ENCODE assay signal across 14 cellular contexts in genomic region chr6:44642870-44643522, GRCh38.
DNase-seq lines count a peak whose midpoint lies in the region; ATAC-seq, FAIRE-seq and TF ChIP-seq lines count a peak whose summit lies in the region.
"Had no signal": no experiment of that assay in that cellular context is flagged by ENCODE, and none has a peak within 500 bp of the region (broad histone marks: within the 10 kb centered on the region; RNA-seq: fewer than 3 reads in every experiment).

No MANE protein-coding gene starts in this region.

- no peaks in the 10 kb centered on the region for H3K27me3 Mint-ChIP-seq in activated naive CD4-positive, alpha-beta T cell treated with anti-CD3 and anti-CD28 coated beads for 36 hours (ENCODE audit: low read depth)
- peaks cover 3% of the 10 kb centered on the region for H3K27me3 Mint-ChIP-seq in activated naive CD4-positive, alpha-beta T cell treated with anti-CD3 and anti-CD28 coated beads, Interleukin-2, amount 10 ng/mL, durations not matched to agents 7 days and 5 days
- peaks cover 3% of the 10 kb centered on the region for H3K27me3 Mint-ChIP-seq in stimulated activated naive CD8-positive, alpha-beta T cell treated with anti-CD3 and anti-CD28 coated beads, Interleukin-15, Interleukin-2, amounts not matched to agents 100 ng/mL and 50 ng/mL, for 24 hours

- no peaks in the 10 kb centered on the region for H3K9me3 ChIP-seq in OCI-LY3 (ENCODE audit: insufficient read depth, low read length)
- H3K9me3 ChIP-seq in K562 (replicated peaks; ENCODE audit: control insufficient read depth, insufficient read depth, low read depth, low read length) = no peaks in the 10 kb centered on the region
- H3K9me3 ChIP-seq: Peyer's patch had no signal

- DNase-seq in activated naive CD4-positive, alpha-beta T cell treated with anti-CD3 and anti-CD28 coated beads for 36 hours = peak; percentile 71
- DNase-seq in activated naive CD4-positive, alpha-beta T cell treated with anti-CD3 and anti-CD28 coated beads, Interleukin-2, amount 10 ng/mL, durations not matched to agents 7 days and 5 days = no peak
- DNase-seq in K562 (ENCODE audit: extremely low read depth in 1 of 4, low spot score in 3 of 4) = peak in 1 of 4 experiments; percentile 26
- DNase-seq in SKM-1 treated with dmso at 0.1 percent for 144 hours (lab: John Stamatoyannopoulos, UW; ENCODE audit: unreplicated experiment) = no peak
- no peak for DNase-seq in iPS-NIHi7 (ENCODE audit: extremely low spot score)
- DNase-seq: C1 segment of cervical spinal cord, kidney had no signal

- H3K27ac ChIP-seq in OCI-LY3 (ENCODE audit: low read length) (peak overlapping the region; percentile 63), K562 (ENCODE audit: extremely low read depth, low read depth, low read length) (no peak overlapping the region)
- H3K27ac ChIP-seq: epithelial cell of prostate, parathyroid adenoma, Peyer's patch had no signal

- intact Hi-C loops in activated naive CD4-positive, alpha-beta T cell treated with anti-CD3 and anti-CD28 coated beads for 36 hours (cut with micrococcal nuclease) = loop anchor here (5.0 kb wide), 1 partner anchor 1069 kb away; no protein-coding TSS in a partner anchor
- intact Hi-C loops in K562 (cut with micrococcal nuclease) = no loop called here

- no peak for TF ChIP-seq RAD21 in K562 (CRISPR knock-in tag; conservative IDR thresholded peaks at IDR 0.05 in 1 of 2, IDR thresholded peaks at IDR 0.05 in 1 of 2)

- H4K20me1 ChIP-seq in OCI-LY3 (ENCODE audit: insufficient read depth, low read length) (no peaks in the 10 kb centered on the region), K562 (replicated peaks; ENCODE audit: control insufficient read depth, insufficient read depth, low read length) (no peaks in the 10 kb centered on the region)

- H3K4me2 ChIP-seq in OCI-LY3 (ENCODE audit: low read length) = peak overlapping the region; percentile 89
- H3K4me2 ChIP-seq in K562 (ENCODE audit: insufficient read depth, low read length) = no peak overlapping the region

- peak overlapping the region; percentile 73 for H3K27ac Mint-ChIP-seq in activated naive CD4-positive, alpha-beta T cell treated with anti-CD3 and anti-CD28 coated beads for 36 hours
- H3K27ac Mint-ChIP-seq in activated naive CD4-positive, alpha-beta T cell treated with anti-CD3 and anti-CD28 coated beads, Interleukin-2, amount 10 ng/mL, durations not matched to agents 7 days and 5 days = no peak overlapping the region
- peak overlapping the region; percentile 95 for H3K27ac Mint-ChIP-seq in stimulated activated naive CD8-positive, alpha-beta T cell treated with anti-CD3 and anti-CD28 coated beads, Interleukin-15, Interleukin-2, amounts not matched to agents 100 ng/mL and 50 ng/mL, for 24 hours
- H3K27ac Mint-ChIP-seq: IgD-negative memory B cell had no signal

- WGBS in K562 (ENCODE audit: insufficient coverage, low coverage, missing lambda C conversion rate) = 9% methylated on average over 10 of the region's 10 CpGs

- ATAC-seq in K562 (peak; percentile 57), HG02870 (IDR thresholded peaks at IDR 0.05; ENCODE audit: unreplicated experiment) (no peak)

- TF ChIP-seq EP300 in K562 (IDR thresholded peaks at IDR 0.05; ENCODE audit: low read length) = no peak

- H3K27me3 ChIP-seq in OCI-LY3 (ENCODE audit: low read depth, low read length) = peaks cover 3% of the 10 kb centered on the region; the same call in 1 of the 2 replicates
- H3K27me3 ChIP-seq in K562 (ENCODE audit: control insufficient read depth in 2 of 2, insufficient read depth in 2 of 2, low read length in 2 of 2) = peaks cover 24 to 49% of the 10 kb centered on the region in 2 experiments
- H3K27me3 ChIP-seq: Peyer's patch had no signal

- no peaks in the 10 kb centered on the region for H3K79me2 ChIP-seq in OCI-LY3 (ENCODE audit: low read length)
- no peaks in the 10 kb centered on the region for H3K79me2 ChIP-seq in K562 (ENCODE audit: control insufficient read depth, insufficient read depth, low read length)
- H3K79me2 ChIP-seq: parathyroid adenoma had no signal

- no peak overlapping the region for H2AFZ ChIP-seq in OCI-LY3 (ENCODE audit: low read depth, low read length)
- no peak overlapping the region for H2AFZ ChIP-seq in K562 (ENCODE audit: low read depth, low read length)
- H2AFZ ChIP-seq: parathyroid adenoma had no signal

- in situ Hi-C loops in K562 (cut with MboI) = loop anchor here (10.0 kb wide), 1 partner anchor 168 kb away; no protein-coding TSS in a partner anchor

- BruUV-seq in K562 (replicated peaks; lab: Mats Ljungman, UMichigan) = no TSS peak

- H3K9ac ChIP-seq in OCI-LY3 (ENCODE audit: low read length) (peak overlapping the region; percentile 48), K562 (ENCODE audit: insufficient read depth in 1 of 2, low read depth in 2 of 2, low read length in 2 of 2) (no peak overlapping the region)
- H3K9ac ChIP-seq: parathyroid adenoma had no signal

- no peak for FAIRE-seq in K562 (lab: Jason Lieb, UNC)
- FAIRE-seq: kidney had no signal

- H3K4me3 Mint-ChIP-seq in activated naive CD4-positive, alpha-beta T cell treated with anti-CD3 and anti-CD28 coated beads for 36 hours = no peak overlapping the region
- H3K4me3 Mint-ChIP-seq in activated naive CD4-positive, alpha-beta T cell treated with anti-CD3 and anti-CD28 coated beads, Interleukin-2, amount 10 ng/mL, durations not matched to agents 7 days and 5 days = no peak overlapping the region
- peak overlapping the region; percentile 47 for H3K4me3 Mint-ChIP-seq in stimulated activated naive CD8-positive, alpha-beta T cell treated with anti-CD3 and anti-CD28 coated beads, Interleukin-15, Interleukin-2, amounts not matched to agents 100 ng/mL and 50 ng/mL, for 24 hours
- H3K4me3 Mint-ChIP-seq: IgD-negative memory B cell had no signal

- H3K4me3 ChIP-seq in OCI-LY3 (ENCODE audit: low read length) (peak overlapping the region; percentile 68), K562 (no peak overlapping the region)
- H3K4me3 ChIP-seq: Peyer's patch had no signal

- TF ChIP-seq CTCF in OCI-LY3 (IDR thresholded peaks at IDR 0.05; ENCODE audit: low read depth, low read length) = no peak
- no peak for TF ChIP-seq CTCF in K562 (IDR thresholded peaks at IDR 0.05 in 2 of 3, conservative IDR thresholded peaks at IDR 0.05 in 1 of 3; ENCODE audit: insufficient read depth in 2 of 3, low read depth in 1 of 3, low read length in 3 of 3)

- no peaks in the 10 kb centered on the region for H3K9me1 ChIP-seq in K562 (ENCODE audit: control insufficient read depth, insufficient read depth, low read length)

- H3K36me3 Mint-ChIP-seq in activated naive CD4-positive, alpha-beta T cell treated with anti-CD3 and anti-CD28 coated beads for 36 hours (ENCODE audit: low read depth) = no peaks in the 10 kb centered on the region
- no peaks in the 10 kb centered on the region for H3K36me3 Mint-ChIP-seq in activated naive CD4-positive, alpha-beta T cell treated with anti-CD3 and anti-CD28 coated beads, Interleukin-2, amount 10 ng/mL, durations not matched to agents 7 days and 5 days
- no peaks in the 10 kb centered on the region for H3K36me3 Mint-ChIP-seq in stimulated activated naive CD8-positive, alpha-beta T cell treated with anti-CD3 and anti-CD28 coated beads, Interleukin-15, Interleukin-2, amounts not matched to agents 100 ng/mL and 50 ng/mL, for 24 hours (ENCODE audit: low read depth)
- H3K36me3 Mint-ChIP-seq: IgD-negative memory B cell had no signal

- POLR2A ChIA-PET in K562 (lab: Yijun Ruan, JAX) = no interaction called here

- no peaks in the 10 kb centered on the region for H3K9me3 Mint-ChIP-seq in activated naive CD4-positive, alpha-beta T cell treated with anti-CD3 and anti-CD28 coated beads for 36 hours
- H3K9me3 Mint-ChIP-seq in activated naive CD4-positive, alpha-beta T cell treated with anti-CD3 and anti-CD28 coated beads, Interleukin-2, amount 10 ng/mL, durations not matched to agents 7 days and 5 days = no peaks in the 10 kb centered on the region
- no peaks in the 10 kb centered on the region for H3K9me3 Mint-ChIP-seq in stimulated activated naive CD8-positive, alpha-beta T cell treated with anti-CD3 and anti-CD28 coated beads, Interleukin-15, Interleukin-2, amounts not matched to agents 100 ng/mL and 50 ng/mL, for 24 hours
- H3K9me3 Mint-ChIP-seq: IgD-negative memory B cell had no signal

- H3K4me1 ChIP-seq in OCI-LY3 (ENCODE audit: low read length) (peaks cover 22% of the 10 kb centered on the region), K562 (replicated peaks in 1 of 2; ENCODE audit: control insufficient read depth in 2 of 2, insufficient read depth in 2 of 2, low read length in 2 of 2) (no peaks in the 10 kb centered on the region)
- H3K4me1 ChIP-seq: parathyroid adenoma, Peyer's patch had no signal

- CTCF ChIA-PET in activated naive CD4-positive, alpha-beta T cell treated with anti-CD3 and anti-CD28 coated beads for 36 hours (lab: Charles Lee) = interaction anchor here (1.3 kb wide), 1 partner anchor 13 kb away, joined by 4 read pairs; no protein-coding TSS in a partner anchor
- CTCF ChIA-PET in activated naive CD4-positive, alpha-beta T cell treated with anti-CD3 and anti-CD28 coated beads, Interleukin-2, amount 10 ng/mL, durations not matched to agents 7 days and 5 days (lab: Charles Lee) = interaction anchor here (1.8 kb wide), 1 partner anchor 168 kb away, joined by 7 read pairs; no protein-coding TSS in a partner anchor
- CTCF ChIA-PET in K562 (lab: Yijun Ruan, JAX; ENCODE audit: low intra/inter-chr PET ratio) = no interaction called here

- peaks cover 14% of the 10 kb centered on the region for H3K4me1 Mint-ChIP-seq in activated naive CD4-positive, alpha-beta T cell treated with anti-CD3 and anti-CD28 coated beads for 36 hours (ENCODE audit: low read depth)
- H3K4me1 Mint-ChIP-seq in activated naive CD4-positive, alpha-beta T cell treated with anti-CD3 and anti-CD28 coated beads, Interleukin-2, amount 10 ng/mL, durations not matched to agents 7 days and 5 days = peaks cover 2% of the 10 kb centered on the region
- H3K4me1 Mint-ChIP-seq in stimulated activated naive CD8-positive, alpha-beta T cell treated with anti-CD3 and anti-CD28 coated beads, Interleukin-15, Interleukin-2, amounts not matched to agents 100 ng/mL and 50 ng/mL, for 24 hours (ENCODE audit: low read depth) = peaks cover 40% of the 10 kb centered on the region
- H3K4me1 Mint-ChIP-seq: IgD-negative memory B cell had no signal

- no peaks in the 10 kb centered on the region for H3K36me3 ChIP-seq in OCI-LY3 (replicated peaks; ENCODE audit: low read depth, low read length)
- no peaks in the 10 kb centered on the region for H3K36me3 ChIP-seq in K562 (ENCODE audit: control insufficient read depth, insufficient read depth, low read length)
- H3K36me3 ChIP-seq: Peyer's patch had no signal

- TF ChIP-seq POLR2A in K562 (conservative IDR thresholded peaks at IDR 0.05) = no peak

TF ChIP-seq in K562, 482 proteins besides CTCF, POLR2A, EP300 and RAD21 (continues in another document):
- TF ChIP-seq SMAD3 (CRISPR knock-in tag; conservative IDR thresholded peaks at IDR 0.05) = no peak
